Comparison of ENCODE assay signal across 11 cellular contexts in the genomic region with DNA sequence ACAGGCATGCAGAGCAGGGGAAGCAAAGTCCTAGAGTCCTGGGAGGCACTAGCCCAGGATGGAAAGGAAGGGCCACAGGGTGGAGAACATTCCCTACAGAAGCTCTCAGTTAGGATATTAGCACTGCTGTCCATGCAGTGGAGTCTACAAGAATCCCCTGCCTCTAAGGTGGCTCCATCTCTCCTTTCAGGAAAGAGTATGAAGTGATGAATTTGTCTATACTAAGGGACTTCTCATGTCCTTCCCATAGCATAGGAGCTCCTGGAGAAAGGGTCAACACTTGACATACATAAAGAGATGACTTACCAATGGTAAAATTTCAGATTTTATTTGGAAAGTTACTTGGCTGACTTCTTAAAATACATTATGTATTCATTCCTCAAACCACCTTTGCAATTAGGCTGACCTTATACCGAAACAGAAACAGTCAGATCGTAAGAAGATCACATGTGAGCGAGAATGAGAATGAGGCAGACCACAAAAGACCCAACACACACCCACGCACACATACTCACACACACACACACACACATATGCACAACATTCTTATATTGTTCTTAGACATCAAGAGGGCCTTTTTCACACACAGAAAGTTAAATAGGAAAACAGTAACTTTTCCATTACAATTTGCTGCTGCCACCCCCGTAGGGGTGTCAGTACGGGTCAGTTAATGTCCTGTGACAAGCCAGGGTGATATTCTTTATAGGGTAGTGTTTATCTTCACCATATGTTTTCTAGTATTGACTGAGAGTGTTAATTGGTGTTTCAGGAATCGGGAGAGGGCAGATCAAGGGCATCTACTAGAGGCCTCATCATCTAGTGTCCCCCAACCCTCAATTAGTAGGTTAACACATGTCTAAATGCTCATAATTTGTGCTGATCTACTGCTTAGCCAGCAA.
DNase-seq lines count a peak whose midpoint lies in the region; ATAC-seq and TF ChIP-seq lines count a peak whose summit lies in the region.
"Had no signal": no experiment of that assay in that cellular context is flagged by ENCODE, and none has a peak within 500 bp of the region (broad histone marks: within the 10 kb centered on the region; RNA-seq: fewer than 3 reads in every experiment).

No MANE protein-coding gene starts in this region.

- no peaks in the 10 kb centered on the region for H3K9me3 Mint-ChIP-seq in activated T-helper 2 cell treated with anti-CD3 and anti-CD28 coated beads, Interferon-gamma antibody, Interleukin-2, Interleukin-4, amounts not matched to agents 10 μg/mL and 5 μg/mL and 100 μg/mL, durations not matched to agents 14 hours and 24 hours and 36 hours
- H3K9me3 Mint-ChIP-seq: activated naive CD8-positive, alpha-beta T cell treated with anti-CD3 and anti-CD28 coated beads, Interleukin-2, amount 10 ng/mL, durations not matched to agents 7 days and 5 days had no signal

- TF ChIP-seq CTCF in lower leg skin (IDR thresholded peaks at IDR 0.05): no peak

- peak; percentile 51 to 64 for ATAC-seq in activated CD4-positive, CD25-positive, alpha-beta regulatory T cell treated with anti-CD3 and anti-CD28 coated beads, Interleukin-2, amount 50 U/mL, for 24 hours
- ATAC-seq in GM19467 (IDR thresholded peaks at IDR 0.05; ENCODE audit: unreplicated experiment) (peak; percentile 96), HG03025 (IDR thresholded peaks at IDR 0.05; ENCODE audit: low FRiP score, unreplicated experiment) (peak; percentile 99)
- ATAC-seq: HepG2 had no signal

- peaks cover 17% of the 10 kb centered on the region for H3K4me1 Mint-ChIP-seq in activated T-helper 2 cell treated with anti-CD3 and anti-CD28 coated beads, Interferon-gamma antibody, Interleukin-2, Interleukin-4, amounts not matched to agents 10 μg/mL and 5 μg/mL and 100 μg/mL, durations not matched to agents 14 hours and 24 hours and 36 hours (ENCODE audit: low read depth)
- H3K4me1 Mint-ChIP-seq: activated naive CD8-positive, alpha-beta T cell treated with anti-CD3 and anti-CD28 coated beads, Interleukin-2, amount 10 ng/mL, durations not matched to agents 7 days and 5 days had no signal

- no peak overlapping the region for H3K27ac Mint-ChIP-seq in activated T-helper 2 cell treated with anti-CD3 and anti-CD28 coated beads, Interferon-gamma antibody, Interleukin-2, Interleukin-4, amounts not matched to agents 10 μg/mL and 5 μg/mL and 100 μg/mL, durations not matched to agents 14 hours and 24 hours and 36 hours
- H3K27ac Mint-ChIP-seq: activated naive CD8-positive, alpha-beta T cell treated with anti-CD3 and anti-CD28 coated beads, Interleukin-2, amount 10 ng/mL, durations not matched to agents 7 days and 5 days had no signal

- no peak overlapping the region for H3K4me3 ChIP-seq in lower leg skin (ENCODE audit: low read depth, poor library complexity, severe bottlenecking)

- no peak for DNase-seq in activated CD4-positive, CD25-positive, alpha-beta regulatory T cell treated with anti-CD3 and anti-CD28 coated beads, Interleukin-2, amount 50 U/mL, for 72 hours
- peak; percentile 13 for DNase-seq in activated T-helper 2 cell treated with anti-CD3 and anti-CD28 coated beads, Interferon-gamma antibody, Interleukin-2, Interleukin-4, amounts not matched to agents 10 μg/mL and 5 μg/mL and 100 μg/mL, durations not matched to agents 14 hours and 24 hours and 36 hours (ENCODE audit: low spot score)
- DNase-seq in cortex of kidney (lab: John Stamatoyannopoulos, UW) (no peak), lower leg skin (ENCODE audit: low spot score in 2 of 2) (no peak), NCI-H1436 treated with DMSO at 0.1 percent for 48 hours (lab: John Stamatoyannopoulos, UW) (no peak)
- DNase-seq: activated naive CD8-positive, alpha-beta T cell treated with anti-CD3 and anti-CD28 coated beads, Interleukin-2, amount 10 ng/mL, durations not matched to agents 7 days and 5 days; NCI-H446 treated with DMSO at 0.1 percent for 48 hours had no signal

- no peak overlapping the region for H3K4me3 Mint-ChIP-seq in activated T-helper 2 cell treated with anti-CD3 and anti-CD28 coated beads, Interferon-gamma antibody, Interleukin-2, Interleukin-4, amounts not matched to agents 10 μg/mL and 5 μg/mL and 100 μg/mL, durations not matched to agents 14 hours and 24 hours and 36 hours (ENCODE audit: low read depth)
- H3K4me3 Mint-ChIP-seq: activated naive CD8-positive, alpha-beta T cell treated with anti-CD3 and anti-CD28 coated beads, Interleukin-2, amount 10 ng/mL, durations not matched to agents 7 days and 5 days had no signal

- no peaks in the 10 kb centered on the region for H3K36me3 Mint-ChIP-seq in activated T-helper 2 cell treated with anti-CD3 and anti-CD28 coated beads, Interferon-gamma antibody, Interleukin-2, Interleukin-4, amounts not matched to agents 10 μg/mL and 5 μg/mL and 100 μg/mL, durations not matched to agents 14 hours and 24 hours and 36 hours (ENCODE audit: low read depth)
- H3K36me3 Mint-ChIP-seq: activated naive CD8-positive, alpha-beta T cell treated with anti-CD3 and anti-CD28 coated beads, Interleukin-2, amount 10 ng/mL, durations not matched to agents 7 days and 5 days had no signal

- TF ChIP-seq POLR2A in lower leg skin (IDR thresholded peaks at IDR 0.05): no peak

- WGBS in lower leg skin, 2 donors: 81 to 85% methylated on average over 7 of the region's 7 CpGs

- H3K27me3 Mint-ChIP-seq in activated T-helper 2 cell treated with anti-CD3 and anti-CD28 coated beads, Interferon-gamma antibody, Interleukin-2, Interleukin-4, amounts not matched to agents 10 μg/mL and 5 μg/mL and 100 μg/mL, durations not matched to agents 14 hours and 24 hours and 36 hours (ENCODE audit: low read depth): peaks cover 34% of the 10 kb centered on the region

- intact Hi-C loops in activated T-helper 2 cell treated with anti-CD3 and anti-CD28 coated beads, Interferon-gamma antibody, Interleukin-2, Interleukin-4, amounts not matched to agents 10 μg/mL and 5 μg/mL and 100 μg/mL, durations not matched to agents 14 hours and 24 hours and 36 hours (cut with micrococcal nuclease): loop anchor here (2.0 kb wide), 1 partner anchor 175 kb away; no protein-coding TSS in a partner anchor
- intact Hi-C loops in lower leg skin (cut with DNase I; ENCODE audit: low total_unique reads): no loop called here
